Comparison of ENCODE assay signal across 1 cellular context in genomic region chr16:56421976-56422669, GRCh38.
TF ChIP-seq lines count a peak whose summit lies in the region.

No MANE protein-coding gene starts in this region.

TF ChIP-seq in HepG2, 621 proteins besides CTCF, POLR2A, EP300 and RAD21 (continued from another document):
- TF ChIP-seq PATZ1 (CRISPR knock-in tag; IDR thresholded peaks at IDR 0.05), result 0 out of 2 replicates have a peak, but pooled peaks have one; percentile 20
- TF ChIP-seq, protein P1, sequence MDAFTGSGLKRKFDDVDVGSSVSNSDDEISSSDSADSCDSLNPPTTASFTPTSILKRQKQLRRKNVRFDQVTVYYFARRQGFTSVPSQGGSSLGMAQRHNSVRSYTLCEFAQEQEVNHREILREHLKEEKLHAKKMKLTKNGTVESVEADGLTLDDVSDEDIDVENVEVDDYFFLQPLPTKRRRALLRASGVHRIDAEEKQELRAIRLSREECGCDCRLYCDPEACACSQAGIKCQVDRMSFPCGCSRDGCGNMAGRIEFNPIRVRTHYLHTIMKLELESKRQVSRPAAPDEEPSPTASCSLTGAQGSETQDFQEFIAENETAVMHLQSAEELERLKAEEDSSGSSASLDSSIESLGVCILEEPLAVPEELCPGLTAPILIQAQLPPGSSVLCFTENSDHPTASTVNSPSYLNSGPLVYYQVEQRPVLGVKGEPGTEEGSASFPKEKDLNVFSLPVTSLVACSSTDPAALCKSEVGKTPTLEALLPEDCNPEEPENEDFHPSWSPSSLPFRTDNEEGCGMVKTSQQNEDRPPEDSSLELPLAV (CRISPR knock-in tag; conservative IDR thresholded peaks at IDR 0.05; ENCODE audit: low read depth), result no peak
- TF ChIP-seq SOX13 (IDR thresholded peaks at IDR 0.05), result no peak
- TF ChIP-seq SOX13 (CRISPR knock-in tag; conservative IDR thresholded peaks at IDR 0.05 in 1 of 2, IDR thresholded peaks at IDR 0.05 in 1 of 2), result peak in 1 of 2 experiments; percentile 21; a peak in 1 of 4 replicates
- peak; percentile 29; the same call in 1 of the 2 replicates for TF ChIP-seq RXRA (CRISPR knock-in tag; IDR thresholded peaks at IDR 0.05)
- 0 out of 2 replicates have a peak, but pooled peaks have one; percentile 5 for TF ChIP-seq ZGPAT (CRISPR knock-in tag; IDR thresholded peaks at IDR 0.05)
- 0 out of 2 replicates have a peak, but pooled peaks have one; percentile 33 for TF ChIP-seq ATF7 (IDR thresholded peaks at IDR 0.05)
- TF ChIP-seq ATF7 (CRISPR knock-in tag; IDR thresholded peaks at IDR 0.05), result no peak; the same call in 1 of the 2 replicates
- TF ChIP-seq U2AF1 (optimal IDR thresholded peaks at IDR 0.05; ENCODE audit: low read depth, low read length), result no peak
- peak; percentile 56 for TF ChIP-seq NR2C2 (CRISPR knock-in tag; IDR thresholded peaks at IDR 0.05; ENCODE audit: borderline replicate concordance)
- TF ChIP-seq MAZ (IDR thresholded peaks at IDR 0.05; ENCODE audit: borderline replicate concordance, low read depth, low read length), result 0 out of 2 replicates have a peak, but pooled peaks have one; percentile 11
- TF ChIP-seq MAZ (CRISPR knock-in tag; IDR thresholded peaks at IDR 0.05; ENCODE audit: low read depth), result no peak
- peak; percentile 61 for TF ChIP-seq RXRB (CRISPR knock-in tag; IDR thresholded peaks at IDR 0.05; ENCODE audit: borderline replicate concordance)
- no peak for TF ChIP-seq ZNF577 (CRISPR knock-in tag; IDR thresholded peaks at IDR 0.05; ENCODE audit: borderline replicate concordance, low read depth)
- TF ChIP-seq ARID5B (CRISPR knock-in tag; IDR thresholded peaks at IDR 0.05), result peak; percentile 35; the same call in 1 of the 2 replicates
- TF ChIP-seq ZNF414 (CRISPR knock-in tag; IDR thresholded peaks at IDR 0.05), result no peak
- TF ChIP-seq GATAD2A (CRISPR knock-in tag; IDR thresholded peaks at IDR 0.05), result peak; percentile 28; the same call in 1 of the 2 replicates
